8 cellular contexts compared by ENCODE assay signal in the genomic region with DNA sequence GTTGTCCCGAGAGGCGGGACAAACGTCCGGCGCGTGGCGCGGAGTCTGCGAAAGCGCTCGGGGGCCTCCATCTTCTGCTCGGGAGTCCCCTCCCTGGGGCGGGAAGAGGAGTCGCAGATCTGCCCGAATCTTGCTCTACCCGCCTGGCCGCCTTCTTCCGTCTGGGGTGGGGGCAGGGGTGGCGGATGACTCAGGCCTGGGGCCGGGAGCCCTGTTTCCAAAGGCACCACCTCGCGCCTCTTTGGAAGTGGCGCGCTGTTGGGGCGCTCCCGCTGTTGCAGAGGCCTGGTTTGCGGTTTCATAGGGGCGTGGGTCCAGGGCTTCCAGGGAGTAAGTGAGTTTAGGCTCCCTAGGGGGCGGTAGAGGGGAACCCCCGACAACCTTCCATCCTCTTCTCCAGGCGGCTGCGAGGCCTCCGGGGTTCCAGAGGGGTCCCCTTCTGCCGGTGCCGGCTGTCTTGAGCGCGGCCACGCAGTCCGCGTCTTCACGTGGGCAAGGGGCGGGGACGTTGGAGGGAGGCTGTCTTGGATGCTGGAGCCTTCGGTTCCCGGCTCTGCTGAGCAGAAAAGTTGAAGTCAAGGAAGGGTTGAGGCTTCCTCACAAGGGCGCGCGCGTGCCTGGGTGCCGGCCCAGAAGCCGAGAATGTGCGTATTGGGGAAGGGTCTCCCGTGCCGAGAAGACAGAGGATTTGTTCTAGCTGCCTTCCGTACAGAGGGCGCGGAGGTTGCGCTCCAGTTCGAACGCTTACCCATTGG. TPM values are rescaled to one million over a fixed set of nuclear protein-coding genes. Genes with fewer than 3 reads are reported as not detected.
A peak's percentile ranks its signal among the peaks of the same experiment; 100 is the strongest.
DNase-seq lines count a peak whose midpoint lies in the region; ATAC-seq and TF ChIP-seq lines count a peak whose summit lies in the region.
"Had no signal": no experiment of that assay in that cellular context is flagged by ENCODE, and none has a peak within 500 bp of the region (broad histone marks: within the 10 kb centered on the region; RNA-seq: fewer than 3 reads in every experiment).

No MANE protein-coding gene starts in this region.

- ATAC-seq in HG03095 (IDR thresholded peaks at IDR 0.05; ENCODE audit: unreplicated experiment): no peak
- no peak for ATAC-seq in HG03097 (IDR thresholded peaks at IDR 0.05; ENCODE audit: low FRiP score, unreplicated experiment)

- H3K36me3 Mint-ChIP-seq in neural crest cell (ENCODE audit: low read depth): no peaks in the 10 kb centered on the region

- H3K27ac ChIP-seq in coronary artery: no peak overlapping the region
- H3K27ac ChIP-seq: Peyer's patch had no signal

- DNase-seq in EH (ENCODE audit: low read depth) (peak; percentile 37), HPDE6-E6E7 (ENCODE audit: extremely low spot score) (peak; percentile 81), coronary artery (ENCODE audit: low spot score) (no peak), neural crest cell (ENCODE audit: low read depth, low spot score) (peak; percentile 39), NCI-H2227 treated with DMSO at 0.1 percent for 48 hours (lab: John Stamatoyannopoulos, UW) (no peak)
- DNase-seq: Peyer's patch had no signal

- peak overlapping the region; percentile 60 for H3K4me3 Mint-ChIP-seq in neural crest cell

- H3K4me3 ChIP-seq in coronary artery: peak overlapping the region; percentile 27
- H3K4me3 ChIP-seq: Peyer's patch had no signal

- no peaks in the 10 kb centered on the region for H3K9me3 Mint-ChIP-seq in neural crest cell

- TF ChIP-seq CTCF in coronary artery (IDR thresholded peaks at IDR 0.05) (no peak), neural crest cell (conservative IDR thresholded peaks at IDR 0.05) (peak; percentile 72)

- H3K4me1 Mint-ChIP-seq in neural crest cell: peaks cover 15% of the 10 kb centered on the region

- no peak overlapping the region for H3K27ac Mint-ChIP-seq in neural crest cell (ENCODE audit: unreplicated experiment)

- peaks cover 95% of the 10 kb centered on the region for H3K27me3 Mint-ChIP-seq in neural crest cell (ENCODE audit: low read depth)

RNA-seq across cellular contexts. Expression of a gene that starts 2.6 kb away (rescaled TPM):
- 4.0 and 4.9 TPM in 2 replicates for total RNA-seq in neural crest cell
- total RNA-seq: Peyer's patch had no signal

Comparison
In these comparisons a context has a peak if more than half of its experiments do, and no peak if none do; other contexts are left out.
1. DNase-seq: peak in EH (single experiment), HPDE6-E6E7 (single experiment) and neural crest cell (single experiment); none in coronary artery (single experiment) and NCI-H2227 treated with DMSO at 0.1 percent for 48 hours (single experiment).